In the genomic region with DNA sequence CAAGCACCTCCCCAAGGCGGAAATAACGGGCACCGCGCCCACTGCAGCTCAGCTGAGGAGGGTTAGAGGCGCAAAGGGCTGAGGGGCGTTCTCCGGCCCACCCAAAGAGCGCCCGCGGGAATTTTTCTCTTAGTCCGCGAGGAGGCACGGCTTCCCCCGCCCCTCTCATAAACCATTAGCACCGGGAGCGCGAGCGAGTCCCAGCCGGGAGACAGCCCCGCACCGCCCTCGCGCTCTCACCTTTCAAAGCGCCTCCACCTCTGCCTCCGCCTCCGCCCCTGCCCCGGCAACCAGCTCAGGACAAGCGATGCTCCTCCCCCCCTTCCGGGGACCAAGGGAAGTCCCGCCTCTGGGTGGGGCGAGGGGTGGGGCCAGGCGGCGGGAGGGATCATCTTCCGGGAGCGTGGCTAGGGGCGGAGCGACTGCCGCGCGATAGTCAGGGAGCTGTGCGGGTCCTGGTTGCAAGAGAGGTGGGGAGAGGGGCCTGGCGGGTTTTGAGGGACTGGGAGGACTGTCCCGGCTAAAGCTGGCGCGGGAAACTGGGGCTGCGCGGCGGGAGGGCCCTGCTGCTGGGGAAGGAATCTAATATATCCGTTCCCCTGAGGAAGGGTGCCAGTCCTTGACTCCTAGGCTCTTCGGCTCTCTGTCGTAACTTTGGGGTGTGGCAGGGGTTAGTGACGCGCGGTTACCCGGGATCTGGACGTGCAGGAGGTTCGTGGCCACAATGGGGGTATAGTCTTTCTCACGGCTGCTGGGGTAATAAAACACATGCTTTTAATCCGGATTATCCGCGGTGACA, we compare ENCODE assay signal across 8 cellular contexts. TPM values are rescaled to one million over a fixed set of nuclear protein-coding genes. Genes with fewer than 3 reads are reported as not detected.
DNase-seq lines count a peak whose midpoint lies in the region; ATAC-seq and TF ChIP-seq lines count a peak whose summit lies in the region.

CCDC82 (minus strand) TSS at position 309 of the 799 bp plus-strand sequence. CDS start 5,165 bp downstream, outside the sequence.
JRKL (plus strand) TSS at position 410 of the 799 bp plus-strand sequence. CDS start 637 bp downstream, outside the sequence.

- peak; percentile 79 for ATAC-seq in HG03378 (IDR thresholded peaks at IDR 0.05; ENCODE audit: unreplicated experiment)

- peak; percentile 79 for TF ChIP-seq POLR2A in GM19099 (IDR thresholded peaks at IDR 0.05; ENCODE audit: extremely low read depth, insufficient read length, low read depth)

- DNase-seq in AML-193 (lab: John Stamatoyannopoulos, UW), result peak; percentile 79 to 80
- DNase-seq in NCI-H446 treated with DMSO at 0.1 percent for 48 hours (lab: John Stamatoyannopoulos, UW), result peak; percentile 89
- peak; percentile 97 for DNase-seq in activated CD4-positive, alpha-beta T cell treated with anti-CD3 and anti-CD28 coated beads for 1 hour
- DNase-seq in cerebellum (ENCODE audit: low spot score), result peak; percentile 97
- DNase-seq in kidney tubule cell (ENCODE audit: low spot score), result peak; percentile 96
- DNase-seq in stimulated activated CD4-positive, alpha-beta T cell treated with anti-CD3 and anti-CD28 coated beads, Interleukin-1b, Interleukin-23, amount 100 ng/mL, for 1 hour (ENCODE audit: low read depth in 2 of 2), result peak; percentile 95 to 99

RNA-seq across cellular contexts. Expression of gene CCDC82, which starts in this region (rescaled TPM):
- total RNA-seq in cerebellum, result 77.3 TPM

RNA-seq across cellular contexts. Expression of gene JRKL, which starts in this region (rescaled TPM):
- total RNA-seq in cerebellum, result 9.0 TPM

Comparison
In these comparisons a context has a peak if more than half of its experiments do, and no peak if none do; other contexts are left out.
1. Peak in every context shown above with its lines: DNase-seq and ATAC-seq.